Comparison of ENCODE assay signal across 11 cellular contexts in genomic region chr4:154073107-154073817, GRCh38.
DNase-seq lines count a peak whose midpoint lies in the region; ATAC-seq and TF ChIP-seq lines count a peak whose summit lies in the region.
"Had no signal": no experiment of that assay in that cellular context is flagged by ENCODE, and none has a peak within 500 bp of the region (broad histone marks: within the 10 kb centered on the region; RNA-seq: fewer than 3 reads in every experiment).

No MANE protein-coding gene starts in this region.

- H3K27me3 ChIP-seq in OCI-LY3 (ENCODE audit: low read depth, low read length) (no peaks in the 10 kb centered on the region), MG63 (no peaks in the 10 kb centered on the region)

- H4K20me1 ChIP-seq in OCI-LY3 (ENCODE audit: insufficient read depth, low read length) = no peaks in the 10 kb centered on the region

- 0 out of 2 replicates have a peak overlapping the region, but pooled peaks have one; percentile 23 for H2AFZ ChIP-seq in OCI-LY3 (ENCODE audit: low read depth, low read length)

- H3K4me3 ChIP-seq in AG10803 (ENCODE audit: low read length) (no peak overlapping the region), OCI-LY3 (ENCODE audit: low read length) (no peak overlapping the region), MG63 (no peak overlapping the region)

- ATAC-seq in GM21360 (IDR thresholded peaks at IDR 0.05; ENCODE audit: unreplicated experiment) (peak; percentile 83), HG03097 (IDR thresholded peaks at IDR 0.05; ENCODE audit: low FRiP score, unreplicated experiment) (no peak), HG02970 (IDR thresholded peaks at IDR 0.05; ENCODE audit: low FRiP score, unreplicated experiment) (no peak)

- H3K36me3 ChIP-seq in OCI-LY3 (replicated peaks; ENCODE audit: low read depth, low read length) (no peaks in the 10 kb centered on the region), MG63 (no peaks in the 10 kb centered on the region)

- peak overlapping the region; percentile 19; the same call in 1 of the 2 replicates for H3K4me2 ChIP-seq in OCI-LY3 (ENCODE audit: low read length)

- no peak overlapping the region for H3K9ac ChIP-seq in OCI-LY3 (ENCODE audit: low read length)

- no peaks in the 10 kb centered on the region for H3K79me2 ChIP-seq in OCI-LY3 (ENCODE audit: low read length)

- TF ChIP-seq POLR2A in erythroblast (IDR thresholded peaks at IDR 0.05; ENCODE audit: low read length) = no peak

- TF ChIP-seq CTCF in AG10803 (conservative IDR thresholded peaks at IDR 0.05; ENCODE audit: low read length) (no peak), OCI-LY3 (IDR thresholded peaks at IDR 0.05; ENCODE audit: low read depth, low read length) (no peak)

- H3K9me3 ChIP-seq in OCI-LY3 (ENCODE audit: insufficient read depth, low read length) (no peaks in the 10 kb centered on the region), MG63 (no peaks in the 10 kb centered on the region)

- DNase-seq in AG10803 (ENCODE audit: low read depth) (peak; percentile 64), fibroblast of peridontal ligament (ENCODE audit: extremely low read depth) (peak; percentile 4), erythroblast (lab: John Stamatoyannopoulos, UW) (no peak), MG63 (no peak)
- DNase-seq: NCI-H526; stimulated activated naive CD4-positive, alpha-beta T cell treated with Interleukin-2 at 50 U/mL for 16 hours had no signal

- H3K27ac ChIP-seq in OCI-LY3 (ENCODE audit: low read length) = no peak overlapping the region
- H3K27ac ChIP-seq: VCaP had no signal

- peaks cover 9% of the 10 kb centered on the region for H3K4me1 ChIP-seq in OCI-LY3 (ENCODE audit: low read length)

Comparison
In these comparisons a context has a peak if more than half of its experiments do, and no peak if none do; other contexts are left out.
1. DNase-seq: peak in AG10803 (single experiment) and fibroblast of peridontal ligament (single experiment); none in erythroblast (0 of 2) and MG63 (single experiment).